In genomic region chr4:78776031-78776728, GRCh38 we compare ENCODE assay signal across 1 cellular context.
TF ChIP-seq lines count a peak whose summit lies in the region.

Gene BMP2K (plus strand): TSS chr4:78776350. CDS start chr4:78776544, 194 bp downstream.

TF ChIP-seq in HepG2, 621 proteins besides CTCF, POLR2A, EP300 and RAD21 (continued from another document):
- TF ChIP-seq AGO2 (optimal IDR thresholded peaks at IDR 0.05; ENCODE audit: low read depth, low read length) (peak; percentile 40), ZNF10 (CRISPR knock-in tag; IDR thresholded peaks at IDR 0.05; ENCODE audit: borderline replicate concordance, low read depth) (no peak), PRDM15 (CRISPR knock-in tag; IDR thresholded peaks at IDR 0.05) (peak; percentile 6; the same call in 1 of the 2 replicates), GATA4 (IDR thresholded peaks at IDR 0.05; ENCODE audit: borderline replicate concordance, low read depth) (peak; percentile 11; the same call in 1 of the 2 replicates), CBX5 (CRISPR knock-in tag; IDR thresholded peaks at IDR 0.05; ENCODE audit: borderline replicate concordance) (no peak), SCMH1 (CRISPR knock-in tag; IDR thresholded peaks at IDR 0.05; ENCODE audit: borderline replicate concordance) (no peak), TEAD3 (CRISPR knock-in tag; optimal IDR thresholded peaks at IDR 0.05; ENCODE audit: borderline replicate concordance) (peak; percentile 69), ZNF20 (CRISPR knock-in tag; IDR thresholded peaks at IDR 0.05) (no peak), ZBTB7A (CRISPR knock-in tag; IDR thresholded peaks at IDR 0.05) (no peak), KDM4B (CRISPR knock-in tag; IDR thresholded peaks at IDR 0.05) (no peak), ZNF564 (CRISPR knock-in tag; IDR thresholded peaks at IDR 0.05) (peak; percentile 35; the same call in 1 of the 2 replicates)
- TF ChIP-seq, protein P1, sequence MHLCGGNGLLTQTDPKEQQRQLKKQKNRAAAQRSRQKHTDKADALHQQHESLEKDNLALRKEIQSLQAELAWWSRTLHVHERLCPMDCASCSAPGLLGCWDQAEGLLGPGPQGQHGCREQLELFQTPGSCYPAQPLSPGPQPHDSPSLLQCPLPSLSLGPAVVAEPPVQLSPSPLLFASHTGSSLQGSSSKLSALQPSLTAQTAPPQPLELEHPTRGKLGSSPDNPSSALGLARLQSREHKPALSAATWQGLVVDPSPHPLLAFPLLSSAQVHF (CRISPR knock-in tag; IDR thresholded peaks at IDR 0.05) = no peak
- TF ChIP-seq, protein P2, sequence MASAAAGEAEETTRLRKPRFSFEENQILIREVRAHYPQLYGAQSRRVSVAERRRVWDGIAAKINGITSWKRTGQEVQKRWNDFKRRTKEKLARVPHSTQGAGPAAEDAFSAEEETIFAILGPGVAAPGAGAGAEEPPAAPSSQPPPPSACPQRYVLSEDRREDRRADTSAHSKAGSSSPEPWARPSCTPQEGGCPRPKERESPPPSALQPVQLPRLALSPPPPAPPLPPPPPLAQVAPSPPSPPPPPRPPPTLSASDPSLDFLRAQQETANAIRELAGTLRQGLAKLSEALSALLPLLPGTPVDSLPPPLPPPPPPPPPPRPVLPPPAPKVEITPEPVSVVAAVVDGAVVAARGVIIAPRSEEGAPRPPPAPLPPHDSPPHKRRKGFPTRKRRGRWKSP (CRISPR knock-in tag; IDR thresholded peaks at IDR 0.05) = no peak
- TF ChIP-seq, protein P3, sequence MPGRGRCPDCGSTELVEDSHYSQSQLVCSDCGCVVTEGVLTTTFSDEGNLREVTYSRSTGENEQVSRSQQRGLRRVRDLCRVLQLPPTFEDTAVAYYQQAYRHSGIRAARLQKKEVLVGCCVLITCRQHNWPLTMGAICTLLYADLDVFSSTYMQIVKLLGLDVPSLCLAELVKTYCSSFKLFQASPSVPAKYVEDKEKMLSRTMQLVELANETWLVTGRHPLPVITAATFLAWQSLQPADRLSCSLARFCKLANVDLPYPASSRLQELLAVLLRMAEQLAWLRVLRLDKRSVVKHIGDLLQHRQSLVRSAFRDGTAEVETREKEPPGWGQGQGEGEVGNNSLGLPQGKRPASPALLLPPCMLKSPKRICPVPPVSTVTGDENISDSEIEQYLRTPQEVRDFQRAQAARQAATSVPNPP (CRISPR knock-in tag; IDR thresholded peaks at IDR 0.05) = no peak
TF ChIP-seq in HepG2: peak in this region for 49.
